ENCODE assay signal across 27 cellular contexts in genomic region chr4:7799306-7799705, GRCh38.
"Had no signal": no experiment of that assay in that cellular context is flagged by ENCODE, and none has a peak within 500 bp of the region (broad histone marks: within the 10 kb centered on the region; RNA-seq: fewer than 3 reads in every experiment).

No MANE protein-coding gene starts in this region.

- H3K27me3 Mint-ChIP-seq: activated naive CD8-positive, alpha-beta T cell treated with anti-CD3 and anti-CD28 coated beads, Interleukin-2, amount 10 ng/mL, durations not matched to agents 7 days and 5 days had no signal

- FAIRE-seq: K562, RCC 7860 had no signal

- H3K4me1 ChIP-seq: adrenal gland, breast epithelium had no signal

- DNase-seq: activated CD4-positive, alpha-beta T cell treated with anti-CD3 and anti-CD28 coated beads for 48 hours; activated CD4-positive, alpha-beta T cell treated with anti-CD3 and anti-CD28 coated beads, Interleukin-2, amount 50 U/mL, for 4 hours; activated CD4-positive, CD25-positive, alpha-beta regulatory T cell treated with anti-CD3 and anti-CD28 coated beads, Interleukin-2, amount 50 U/mL, for 72 hours; activated CD8-positive, alpha-beta memory T cell treated with anti-CD3 and anti-CD28 coated beads, Interleukin-2, amount 50 U/mL, for 48 hours; activated CD8-positive, alpha-beta T cell treated with anti-CD3 and anti-CD28 coated beads, Interleukin-2, amount 10 ng/mL, durations not matched to agents 7 days and 5 days; activated effector memory CD4-positive, alpha-beta T cell treated with Interleukin-2 at 50 U/mL for 16 hours; activated naive CD4-positive, alpha-beta T cell; activated naive CD8-positive, alpha-beta T cell treated with anti-CD3 and anti-CD28 coated beads, Interleukin-2, amount 10 ng/mL, durations not matched to agents 7 days and 5 days; activated T-cell treated with anti-CD3 and anti-CD28 coated beads, Interleukin-2, amount 50 U/mL, for 1 hour; aorta; Karpas-422; MM.1S; NCI-H1105; NCI-H1436; NCI-H1694 treated with DMSO at 0.1 percent for 48 hours; NCI-H2029 treated with DMSO at 0.1 percent for 48 hours; NCI-H510A treated with DMSO at 0.1 percent for 48 hours; PC-3; SHP77; SW 1271 had no signal

- H3K4me3 Mint-ChIP-seq: activated CD8-positive, alpha-beta T cell treated with anti-CD3 and anti-CD28 coated beads, Interleukin-2, amount 10 ng/mL, durations not matched to agents 7 days and 5 days; activated naive CD8-positive, alpha-beta T cell treated with anti-CD3 and anti-CD28 coated beads, Interleukin-2, amount 10 ng/mL, durations not matched to agents 7 days and 5 days; T-helper 1 cell treated with Interleukin-12 subunit alpha and Interleukin-12 subunit beta and Interleukin-4 antibody, amounts not matched to agents 30 μg/mL and 1 μg/mL, for 36 hours had no signal

- H3K9me3 Mint-ChIP-seq: activated naive CD8-positive, alpha-beta T cell treated with anti-CD3 and anti-CD28 coated beads, Interleukin-2, amount 10 ng/mL, durations not matched to agents 7 days and 5 days; T-helper 1 cell treated with Interleukin-12 subunit alpha and Interleukin-12 subunit beta and Interleukin-4 antibody, amounts not matched to agents 30 μg/mL and 1 μg/mL, for 36 hours had no signal

- H3K36me3 ChIP-seq: breast epithelium had no signal

- ATAC-seq: activated CD8-positive, alpha-beta T cell treated with anti-CD3 and anti-CD28 coated beads, Interleukin-2, amount 10 ng/mL, durations not matched to agents 7 days and 5 days; K562; PC-3; SK-N-SH treated with all-trans-retinoic acid at 6 μM for 48 hours had no signal

- H3K4me3 ChIP-seq: adrenal gland, breast epithelium, K562, SJSA1 had no signal

- H3K9me3 ChIP-seq: adrenal gland, breast epithelium, SJSA1 had no signal

- H3K27ac Mint-ChIP-seq: activated CD8-positive, alpha-beta T cell treated with anti-CD3 and anti-CD28 coated beads, Interleukin-2, amount 10 ng/mL, durations not matched to agents 7 days and 5 days; activated naive CD8-positive, alpha-beta T cell treated with anti-CD3 and anti-CD28 coated beads, Interleukin-2, amount 10 ng/mL, durations not matched to agents 7 days and 5 days; T-helper 1 cell treated with Interleukin-12 subunit alpha and Interleukin-12 subunit beta and Interleukin-4 antibody, amounts not matched to agents 30 μg/mL and 1 μg/mL, for 36 hours had no signal

- H3K27ac ChIP-seq: adrenal gland, breast epithelium, SJSA1 had no signal

- H3K27me3 ChIP-seq: adrenal gland, breast epithelium, SJSA1 had no signal
